ENCODE assay signal across 17 cellular contexts in the genomic region with DNA sequence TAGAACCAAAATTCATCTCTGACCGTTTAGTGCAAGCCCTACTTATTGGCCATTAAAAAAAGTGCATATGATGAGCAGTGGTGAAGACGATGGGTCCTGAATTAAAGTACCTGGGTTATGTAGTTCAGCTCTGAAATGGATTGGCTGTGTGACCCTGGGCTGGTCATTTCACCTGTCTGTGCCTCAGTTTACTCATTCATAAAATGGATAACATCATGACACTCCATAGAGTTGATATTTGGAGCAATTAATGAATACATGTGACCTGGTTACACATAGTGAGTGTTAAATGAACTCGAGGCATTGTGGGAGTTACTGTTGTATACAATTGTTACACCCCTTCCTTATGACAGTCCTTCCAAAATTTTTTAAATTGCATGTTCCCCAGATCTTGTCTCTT. TPM values are rescaled to one million over a fixed set of nuclear protein-coding genes. Genes with fewer than 3 reads are reported as not detected.
A peak's percentile ranks its signal among the peaks of the same experiment; 100 is the strongest.
DNase-seq lines count a peak whose midpoint lies in the region; ATAC-seq and TF ChIP-seq lines count a peak whose summit lies in the region.
"Had no signal": no experiment of that assay in that cellular context is flagged by ENCODE, and none has a peak within 500 bp of the region (broad histone marks: within the 10 kb centered on the region; RNA-seq: fewer than 3 reads in every experiment).

No MANE protein-coding gene starts in this region.

- H3K27me3 Mint-ChIP-seq in activated naive CD8-positive, alpha-beta T cell treated with anti-CD3 and anti-CD28 coated beads, Interleukin-2, amount 10 ng/mL, durations not matched to agents 7 days and 5 days: no peaks in the 10 kb centered on the region
- no peaks in the 10 kb centered on the region for H3K27me3 Mint-ChIP-seq in activated naive CD8-positive, alpha-beta T cell treated with anti-CD3 and anti-CD28 coated beads, Interleukin-2, amount 50 U/mL, for 24 hours

- H3K27ac ChIP-seq in gastroesophageal sphincter (peak overlapping the region in 3 of 4 donors; percentile 63 to 76 (median 76)), breast epithelium (peak overlapping the region in 1 of 2 donors; percentile 18)

- WGBS in gastroesophageal sphincter (ENCODE audit: low coverage in 1 of 2), 2 donors: 88 to 95% methylated on average over 3 of the region's 3 CpGs

- POLR2A ChIA-PET in activated naive CD8-positive, alpha-beta T cell treated with anti-CD3 and anti-CD28 coated beads, Interleukin-2, amount 10 ng/mL, durations not matched to agents 7 days and 5 days (lab: Charles Lee): interaction anchor here (0.5 to 1.4 kb wide), 2 partner anchors 13 to 88 kb away, joined by 4 to 6 read pairs; no protein-coding TSS in a partner anchor

- TF ChIP-seq CTCF in gastroesophageal sphincter (IDR thresholded peaks at IDR 0.05) (no peak), breast epithelium (IDR thresholded peaks at IDR 0.05) (no peak)

- DNase-seq in activated naive CD8-positive, alpha-beta T cell treated with anti-CD3 and anti-CD28 coated beads, Interleukin-2, amount 10 ng/mL, durations not matched to agents 7 days and 5 days: no peak
- DNase-seq in activated naive CD8-positive, alpha-beta T cell treated with anti-CD3 and anti-CD28 coated beads, Interleukin-2, amount 50 U/mL, for 24 hours: no peak
- no peak for DNase-seq in stimulated activated effector memory CD8-positive, alpha-beta T cell treated with anti-CD3 and anti-CD28 coated beads, Interleukin-12 subunit alpha, Interleukin-12 subunit beta, amount 100 ng/mL, for 72 hours (ENCODE audit: low spot score in 2 of 2)
- no peak for DNase-seq in RKO (ENCODE audit: low spot score)
- DNase-seq in breast epithelium (ENCODE audit: low spot score in 2 of 2): no peak
- DNase-seq: Kasumi-1, NCI-H1105 treated with DMSO at 0.1 percent for 48 hours, NCI-H187, NCI-H446 treated with DMSO at 0.1 percent for 48 hours, NCI-H748 treated with DMSO at 0.1 percent for 48 hours, SHP77 had no signal

- no peak for ATAC-seq in activated naive CD8-positive, alpha-beta T cell treated with anti-CD3 and anti-CD28 coated beads, Interleukin-2, amount 10 ng/mL, durations not matched to agents 7 days and 5 days (ENCODE audit: low read depth)
- no peak for ATAC-seq in activated naive CD8-positive, alpha-beta T cell treated with anti-CD3 and anti-CD28 coated beads, Interleukin-2, amount 50 U/mL, for 24 hours
- ATAC-seq in gastroesophageal sphincter: no peak
- no peak for ATAC-seq in stimulated activated effector memory CD8-positive, alpha-beta T cell treated with anti-CD3 and anti-CD28 coated beads, Interleukin-12 subunit alpha, Interleukin-12 subunit beta, amount 100 ng/mL, for 72 hours
- ATAC-seq in GM21381 (IDR thresholded peaks at IDR 0.05; ENCODE audit: unreplicated experiment): no peak
- no peak for ATAC-seq in GM18861 (IDR thresholded peaks at IDR 0.05; ENCODE audit: unreplicated experiment)
- ATAC-seq: Panc1 had no signal

- no peak for TF ChIP-seq POLR2A in gastroesophageal sphincter (IDR thresholded peaks at IDR 0.05)
- TF ChIP-seq POLR2A in breast epithelium (IDR thresholded peaks at IDR 0.05): no peak

- H3K27me3 ChIP-seq in gastroesophageal sphincter: no peaks in the 10 kb centered on the region
- H3K27me3 ChIP-seq in breast epithelium: no peaks in the 10 kb centered on the region

- H3K36me3 Mint-ChIP-seq in activated naive CD8-positive, alpha-beta T cell treated with anti-CD3 and anti-CD28 coated beads, Interleukin-2, amount 10 ng/mL, durations not matched to agents 7 days and 5 days: peaks cover 60% of the 10 kb centered on the region
- peaks cover 49% of the 10 kb centered on the region for H3K36me3 Mint-ChIP-seq in activated naive CD8-positive, alpha-beta T cell treated with anti-CD3 and anti-CD28 coated beads, Interleukin-2, amount 50 U/mL, for 24 hours (ENCODE audit: low read depth)
- peaks cover 100% of the 10 kb centered on the region for H3K36me3 Mint-ChIP-seq in stimulated activated effector memory CD8-positive, alpha-beta T cell treated with anti-CD3 and anti-CD28 coated beads, Interleukin-12 subunit alpha, Interleukin-12 subunit beta, amount 100 ng/mL, for 72 hours

- no peak overlapping the region for H3K4me3 ChIP-seq in gastroesophageal sphincter
- H3K4me3 ChIP-seq in breast epithelium: no peak overlapping the region
- H3K4me3 ChIP-seq: HAP-1 had no signal

- intact Hi-C loops in breast epithelium (cut with DNase I; ENCODE audit: low total_unique reads): no loop called here

- H3K9me3 ChIP-seq in gastroesophageal sphincter (no peaks in the 10 kb centered on the region), breast epithelium (no peaks in the 10 kb centered on the region)
- H3K9me3 ChIP-seq: HAP-1 had no signal

- H3K4me3 Mint-ChIP-seq in activated naive CD8-positive, alpha-beta T cell treated with anti-CD3 and anti-CD28 coated beads, Interleukin-2, amount 10 ng/mL, durations not matched to agents 7 days and 5 days: no peak overlapping the region
- H3K4me3 Mint-ChIP-seq in activated naive CD8-positive, alpha-beta T cell treated with anti-CD3 and anti-CD28 coated beads, Interleukin-2, amount 50 U/mL, for 24 hours: no peak overlapping the region
- H3K4me3 Mint-ChIP-seq in stimulated activated effector memory CD8-positive, alpha-beta T cell treated with anti-CD3 and anti-CD28 coated beads, Interleukin-12 subunit alpha, Interleukin-12 subunit beta, amount 100 ng/mL, for 72 hours: no peak overlapping the region
- H3K4me3 Mint-ChIP-seq: CD14-positive monocyte had no signal

- peaks cover 36% of the 10 kb centered on the region for H3K4me1 Mint-ChIP-seq in activated naive CD8-positive, alpha-beta T cell treated with anti-CD3 and anti-CD28 coated beads, Interleukin-2, amount 10 ng/mL, durations not matched to agents 7 days and 5 days
- peaks cover 32% of the 10 kb centered on the region for H3K4me1 Mint-ChIP-seq in activated naive CD8-positive, alpha-beta T cell treated with anti-CD3 and anti-CD28 coated beads, Interleukin-2, amount 50 U/mL, for 24 hours
- peaks cover 68% of the 10 kb centered on the region for H3K4me1 Mint-ChIP-seq in stimulated activated effector memory CD8-positive, alpha-beta T cell treated with anti-CD3 and anti-CD28 coated beads, Interleukin-12 subunit alpha, Interleukin-12 subunit beta, amount 100 ng/mL, for 72 hours

- no peak for TF ChIP-seq EP300 in gastroesophageal sphincter (IDR thresholded peaks at IDR 0.05)

- peaks cover 0 to 51% of the 10 kb centered on the region in 2 donors for H3K36me3 ChIP-seq in gastroesophageal sphincter
- no peaks in the 10 kb centered on the region for H3K36me3 ChIP-seq in breast epithelium

- H3K4me1 ChIP-seq in gastroesophageal sphincter (peaks cover 7 to 85% (median 43%) of the 10 kb centered on the region in 3 donors), breast epithelium (peaks cover 0 to 2% of the 10 kb centered on the region in 2 donors)

- peak overlapping the region; percentile 44 for H3K27ac Mint-ChIP-seq in activated naive CD8-positive, alpha-beta T cell treated with anti-CD3 and anti-CD28 coated beads, Interleukin-2, amount 10 ng/mL, durations not matched to agents 7 days and 5 days
- no peak overlapping the region for H3K27ac Mint-ChIP-seq in activated naive CD8-positive, alpha-beta T cell treated with anti-CD3 and anti-CD28 coated beads, Interleukin-2, amount 50 U/mL, for 24 hours
- peak overlapping the region; percentile 78 for H3K27ac Mint-ChIP-seq in stimulated activated effector memory CD8-positive, alpha-beta T cell treated with anti-CD3 and anti-CD28 coated beads, Interleukin-12 subunit alpha, Interleukin-12 subunit beta, amount 100 ng/mL, for 72 hours
- H3K27ac Mint-ChIP-seq: CD14-positive monocyte had no signal

- H3K9me3 Mint-ChIP-seq in activated naive CD8-positive, alpha-beta T cell treated with anti-CD3 and anti-CD28 coated beads, Interleukin-2, amount 10 ng/mL, durations not matched to agents 7 days and 5 days: no peaks in the 10 kb centered on the region
- no peaks in the 10 kb centered on the region for H3K9me3 Mint-ChIP-seq in activated naive CD8-positive, alpha-beta T cell treated with anti-CD3 and anti-CD28 coated beads, Interleukin-2, amount 50 U/mL, for 24 hours
- H3K9me3 Mint-ChIP-seq in stimulated activated effector memory CD8-positive, alpha-beta T cell treated with anti-CD3 and anti-CD28 coated beads, Interleukin-12 subunit alpha, Interleukin-12 subunit beta, amount 100 ng/mL, for 72 hours: no peaks in the 10 kb centered on the region
- H3K9me3 Mint-ChIP-seq: CD14-positive monocyte had no signal

RNA-seq across cellular contexts. Expression of a gene that starts 9.1 kb away (rescaled TPM):
- 10 to 100 TPM; 27.7 to 28.3 TPM for total RNA-seq in activated naive CD8-positive, alpha-beta T cell treated with anti-CD3 and anti-CD28 coated beads, Interleukin-2, amount 10 ng/mL, durations not matched to agents 7 days and 5 days
- total RNA-seq in gastroesophageal sphincter (10 to 100 TPM; 18.4 to 63.8 (median 28.5) TPM), breast epithelium (10 to 100 TPM; 34.4 to 45.9 (median 40.2) TPM)
